Comparison of ENCODE assay signal across 7 cellular contexts in the genomic region with DNA sequence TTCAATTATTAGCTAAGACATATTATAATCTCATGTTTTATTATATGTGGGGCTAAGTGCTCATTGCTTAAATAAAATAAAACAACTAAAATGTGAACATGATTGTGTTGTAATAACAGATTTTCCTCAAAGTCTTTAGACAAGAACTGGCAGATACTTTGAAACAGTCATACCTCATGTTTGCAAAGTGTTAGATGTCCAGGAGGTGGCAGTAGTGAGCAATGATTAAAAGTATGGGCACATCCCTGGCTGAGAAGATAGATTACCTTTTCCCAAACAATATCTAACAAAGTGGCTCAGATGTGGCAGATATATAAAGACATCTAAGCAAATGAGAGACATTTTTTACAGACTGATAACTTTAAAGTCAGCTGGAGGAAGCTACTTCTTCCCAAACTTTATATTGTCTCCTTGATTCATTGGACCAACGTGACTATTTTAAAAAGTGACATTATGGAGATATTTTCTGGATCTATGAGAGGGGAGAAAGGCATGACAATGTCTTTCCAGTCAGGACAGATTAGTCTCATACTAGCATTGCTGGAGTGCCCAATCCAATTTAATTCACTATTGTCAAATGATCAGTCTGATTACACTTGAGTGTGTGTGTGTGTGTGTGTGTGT.
DNase-seq lines count a peak whose midpoint lies in the region; ATAC-seq and TF ChIP-seq lines count a peak whose summit lies in the region.

No MANE protein-coding gene starts in this region.

- H3K27me3 ChIP-seq in mammary epithelial cell (ENCODE audit: insufficient read depth, low read length) (no peaks in the 10 kb centered on the region), liver (ENCODE audit: control insufficient read depth in 4 of 4, insufficient read depth in 4 of 4, low read length in 3 of 4) (no peaks in the 10 kb centered on the region), tibial artery (no peaks in the 10 kb centered on the region)

- 83% methylated on average over 1 of the region's 1 CpG for WGBS in mammary epithelial cell (ENCODE audit: low coverage, missing lambda C conversion rate)
- WGBS in liver = 82% methylated on average over 1 of the region's 1 CpG

- BruUV-seq in mammary epithelial cell (replicated peaks; lab: Mats Ljungman, UMichigan) = no TSS peak

- H3K4me3 ChIP-seq in mammary epithelial cell (replicated peaks in 1 of 3; ENCODE audit: insufficient read depth in 1 of 3, low read depth in 2 of 3, low read length in 3 of 3) (no peak overlapping the region), liver (ENCODE audit: low read depth in 1 of 3, low read length in 3 of 3) (no peak overlapping the region), tibial artery (no peak overlapping the region)

- in situ Hi-C loops in mammary epithelial cell (cut with MboI; ENCODE audit: low sequenced_read_pairs in 2 of 2) = no loop called here

- DNase-seq in EH (ENCODE audit: low read depth) = peak; percentile 46
- DNase-seq in HPDE6-E6E7 (ENCODE audit: extremely low spot score) = peak; percentile 22
- peak; percentile 26 for DNase-seq in RPMI7951 (ENCODE audit: low read depth)
- DNase-seq in mammary epithelial cell = peak; percentile 58
- DNase-seq in tibial artery = no peak

- no peak overlapping the region for H3K27ac ChIP-seq in mammary epithelial cell (ENCODE audit: insufficient read depth, low read depth, low read length)
- H3K27ac ChIP-seq in liver (ENCODE audit: low read depth in 1 of 2, low read length in 2 of 2) = no peak overlapping the region
- no peak overlapping the region for H3K27ac ChIP-seq in tibial artery

- no peaks in the 10 kb centered on the region for H3K9me3 ChIP-seq in mammary epithelial cell (replicated peaks; ENCODE audit: insufficient read depth, low read length)
- no peaks in the 10 kb centered on the region for H3K9me3 ChIP-seq in liver (ENCODE audit: control insufficient read depth in 4 of 4, low read length in 3 of 4)
- H3K9me3 ChIP-seq in tibial artery = no peaks in the 10 kb centered on the region

- peak in 1 of 2 donors; percentile 74 for TF ChIP-seq RAD21 in liver (IDR thresholded peaks at IDR 0.05)

- intact Hi-C loops in mammary epithelial cell (cut with micrococcal nuclease) (no loop called here), tibial artery (cut with DNase I; ENCODE audit: low total_unique reads) (no loop called here)

- peak; percentile 70 for ATAC-seq in GM19438 (IDR thresholded peaks at IDR 0.05; ENCODE audit: low read depth, unreplicated experiment)

- H3K36me3 ChIP-seq in mammary epithelial cell (ENCODE audit: insufficient read depth, low read length) (no peaks in the 10 kb centered on the region), liver (ENCODE audit: control insufficient read depth in 4 of 4, insufficient read depth in 3 of 4, low read depth in 1 of 4, low read length in 3 of 4) (no peaks in the 10 kb centered on the region), tibial artery (no peaks in the 10 kb centered on the region)

- no peak overlapping the region for H2AFZ ChIP-seq in mammary epithelial cell (ENCODE audit: low read depth, low read length)

- no peaks in the 10 kb centered on the region for H3K79me2 ChIP-seq in mammary epithelial cell (ENCODE audit: insufficient read depth, low read length)

- H3K4me1 ChIP-seq in mammary epithelial cell (ENCODE audit: insufficient read depth, low read length) = peaks cover 8% of the 10 kb centered on the region
- no peaks in the 10 kb centered on the region for H3K4me1 ChIP-seq in liver (ENCODE audit: control insufficient read depth in 4 of 4, insufficient read depth in 4 of 4, low read length in 3 of 4)
- no peaks in the 10 kb centered on the region for H3K4me1 ChIP-seq in tibial artery

- H4K20me1 ChIP-seq in mammary epithelial cell (ENCODE audit: insufficient read depth, low read length) = no peaks in the 10 kb centered on the region

- dilution Hi-C loops in mammary epithelial cell (cut with HindIII; ENCODE audit: low sequenced_read_pairs) = no loop called here

- CTCF ChIA-PET in mammary epithelial cell (lab: Charles Lee; ENCODE audit: low non-redundant PET) = no interaction called here

- peak; percentile 75 to 88 for TF ChIP-seq CTCF in mammary epithelial cell (conservative IDR thresholded peaks at IDR 0.05 in 1 of 2, IDR thresholded peaks at IDR 0.05 in 1 of 2; ENCODE audit: extremely low read depth in 1 of 2, insufficient read depth in 1 of 2, low read depth in 1 of 2, low read length in 2 of 2)
- TF ChIP-seq CTCF in liver (IDR thresholded peaks at IDR 0.05; ENCODE audit: low read depth, low read length, missing input control) = peak; percentile 64
- peak; percentile 25 to 31 for TF ChIP-seq CTCF in tibial artery (IDR thresholded peaks at IDR 0.05)

- H3K4me2 ChIP-seq in mammary epithelial cell (ENCODE audit: insufficient read depth, low read depth, low read length) = no peak overlapping the region

- H3K9ac ChIP-seq in mammary epithelial cell (ENCODE audit: insufficient read depth, low read length) (no peak overlapping the region), liver (ENCODE audit: low read depth in 1 of 2, low read length in 2 of 2) (no peak overlapping the region)

TF ChIP-seq in liver, 16 proteins besides CTCF, POLR2A, EP300 and RAD21:
- no peak for TF ChIP-seq HNF4A (conservative IDR thresholded peaks at IDR 0.05)
- no peak for TF ChIP-seq ZBTB33 (IDR thresholded peaks at IDR 0.05)
- no peak for TF ChIP-seq FOXA2 (IDR thresholded peaks at IDR 0.05)
- no peak for TF ChIP-seq MAX (IDR thresholded peaks at IDR 0.05)
- no peak for TF ChIP-seq NR2F2 (IDR thresholded peaks at IDR 0.05)
- TF ChIP-seq EGR1 (IDR thresholded peaks at IDR 0.05; ENCODE audit: low read depth in 2 of 2) = no peak
- TF ChIP-seq SP1 (IDR thresholded peaks at IDR 0.05) = no peak
- TF ChIP-seq TAF1 (conservative IDR thresholded peaks at IDR 0.05) = no peak
- TF ChIP-seq, protein P1, sequence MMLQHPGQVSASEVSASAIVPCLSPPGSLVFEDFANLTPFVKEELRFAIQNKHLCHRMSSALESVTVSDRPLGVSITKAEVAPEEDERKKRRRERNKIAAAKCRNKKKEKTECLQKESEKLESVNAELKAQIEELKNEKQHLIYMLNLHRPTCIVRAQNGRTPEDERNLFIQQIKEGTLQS (IDR thresholded peaks at IDR 0.05) = no peak
- no peak for TF ChIP-seq YY1 (IDR thresholded peaks at IDR 0.05)
- TF ChIP-seq FOXA1 (IDR thresholded peaks at IDR 0.05) = no peak
- TF ChIP-seq RXRA (IDR thresholded peaks at IDR 0.05) = no peak
- TF ChIP-seq HNF4G (IDR thresholded peaks at IDR 0.05) = no peak
- TF ChIP-seq REST (IDR thresholded peaks at IDR 0.05) = no peak
- no peak for TF ChIP-seq GABPA (IDR thresholded peaks at IDR 0.05 in 1 of 2, conservative IDR thresholded peaks at IDR 0.05 in 1 of 2)
- no peak for TF ChIP-seq JUND (IDR thresholded peaks at IDR 0.05)

Comparison
In these comparisons a context has a peak if more than half of its experiments do, and no peak if none do; other contexts are left out.
1. DNase-seq: peak in EH (single experiment), HPDE6-E6E7 (single experiment), RPMI7951 (single experiment) and mammary epithelial cell (single experiment); none in tibial artery (0 of 2).
2. CTCF ChIP-seq: peak in every context shown above with its lines; median percentile 82 in mammary epithelial cell; 64 in liver; 28 in tibial artery.